Comparison of ENCODE assay signal across 1 cellular context in genomic region chr3:47781685-47782537, GRCh38.
TF ChIP-seq lines count a peak whose summit lies in the region.

Gene SMARCC1 (minus strand): TSS chr3:47781893. CDS start chr3:47781797, 96 bp downstream.

TF ChIP-seq in A549, 52 proteins besides CTCF, POLR2A, EP300 and RAD21 (continued from another document):
- peak; percentile 82 for TF ChIP-seq CHD2 (IDR thresholded peaks at IDR 0.05; ENCODE audit: low read length, partially characterized antibody)
- TF ChIP-seq RFX5 (IDR thresholded peaks at IDR 0.05): no peak
